ENCODE assay signal across 27 cellular contexts in the genomic region with DNA sequence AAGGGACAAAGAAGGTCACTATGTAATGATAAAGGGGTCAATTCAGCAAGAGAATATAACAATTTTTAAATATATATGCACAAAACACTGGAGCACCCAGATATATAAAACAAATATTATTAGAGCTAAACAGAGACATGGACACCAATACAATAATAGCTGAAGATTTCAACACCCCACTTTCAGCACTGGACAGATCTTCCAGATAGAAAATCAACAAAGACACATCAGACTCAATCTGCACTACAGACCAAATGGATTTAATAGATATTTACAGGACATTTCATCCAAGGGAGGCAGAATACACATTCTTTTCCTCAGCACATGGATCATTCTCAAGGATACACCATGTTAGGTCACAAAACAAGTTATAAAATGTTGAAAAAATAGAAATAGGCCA.
"Had no signal": no experiment of that assay in that cellular context is flagged by ENCODE, and none has a peak within 500 bp of the region (broad histone marks: within the 10 kb centered on the region; RNA-seq: fewer than 3 reads in every experiment).

No MANE protein-coding gene starts in this region.

- H3K4me1 ChIP-seq: lower lobe of right lung, neural progenitor cell, parathyroid adenoma, right atrium auricular region, right lobe of liver, suprapubic skin, tibial artery, upper lobe of right lung had no signal

- H3K79me2 ChIP-seq: parathyroid adenoma had no signal

- DNase-seq: hippocampal formation; left ventricle myocardium superior; lower lobe of right lung; mesendoderm; naive B cell; natural killer cell; nephron progenitor cell; occipital lobe; right lobe of liver; stimulated activated CD4-positive, alpha-beta T cell treated with anti-CD3 and anti-CD28 coated beads, Interleukin-4, amount 100 ng/mL, for 24 hours; stimulated activated naive CD4-positive, alpha-beta T cell; tibial artery; trophoblast cell; upper lobe of right lung had no signal

- H2AFZ ChIP-seq: neural progenitor cell, parathyroid adenoma had no signal

- H3K4me3 ChIP-seq: lower lobe of right lung, neural progenitor cell, right atrium auricular region, right lobe of liver, smooth muscle cell, suprapubic skin, thoracic aorta, tibial artery, upper lobe of right lung had no signal

- ATAC-seq: left lobe of liver; left ventricle myocardium superior; lower lobe of right lung; natural killer cell; right lobe of liver; stimulated activated effector memory CD8-positive, alpha-beta T cell treated with anti-CD3 and anti-CD28 coated beads, Interleukin-12 subunit alpha, Interleukin-12 subunit beta, amount 100 ng/mL, for 72 hours; upper lobe of right lung had no signal

- H3K4me3 Mint-ChIP-seq: mesothelial cell of epicardium; naive B cell; natural killer cell; nephron progenitor cell; neural progenitor cell; stimulated activated effector memory CD8-positive, alpha-beta T cell treated with anti-CD3 and anti-CD28 coated beads, Interleukin-12 subunit alpha, Interleukin-12 subunit beta, amount 100 ng/mL, for 72 hours; stimulated activated naive CD8-positive, alpha-beta T cell treated with anti-CD3 and anti-CD28 coated beads, Interleukin-15, Interleukin-2, amounts not matched to agents 100 ng/mL and 50 ng/mL, for 24 hours had no signal

- H3K9me3 Mint-ChIP-seq: mesothelial cell of epicardium, nephron progenitor cell, neural progenitor cell had no signal

- H3K36me3 Mint-ChIP-seq: mesothelial cell of epicardium; naive B cell; natural killer cell; neural progenitor cell; stimulated activated effector memory CD8-positive, alpha-beta T cell treated with anti-CD3 and anti-CD28 coated beads, Interleukin-12 subunit alpha, Interleukin-12 subunit beta, amount 100 ng/mL, for 72 hours had no signal

- FAIRE-seq: keratinocyte, urothelium cell line had no signal

- H3K27ac ChIP-seq: lower lobe of right lung, neural progenitor cell, neutrophil, parathyroid adenoma, right atrium auricular region, right lobe of liver, suprapubic skin, thoracic aorta, tibial artery, upper lobe of right lung had no signal

- H3K27me3 ChIP-seq: neural progenitor cell, neutrophil, right atrium auricular region, right lobe of liver, suprapubic skin, tibial artery, upper lobe of right lung had no signal

- H3K9me3 ChIP-seq: lower lobe of right lung, neutrophil, right atrium auricular region, right lobe of liver, suprapubic skin, thoracic aorta, tibial artery, upper lobe of right lung had no signal

- H3K27me3 Mint-ChIP-seq: naive B cell; stimulated activated naive CD8-positive, alpha-beta T cell treated with anti-CD3 and anti-CD28 coated beads, Interleukin-15, Interleukin-2, amounts not matched to agents 100 ng/mL and 50 ng/mL, for 24 hours had no signal

- H3K4me1 Mint-ChIP-seq: mesothelial cell of epicardium; naive B cell; natural killer cell; nephron progenitor cell; stimulated activated effector memory CD8-positive, alpha-beta T cell treated with anti-CD3 and anti-CD28 coated beads, Interleukin-12 subunit alpha, Interleukin-12 subunit beta, amount 100 ng/mL, for 72 hours had no signal

- H3K36me3 ChIP-seq: lower lobe of right lung, neural progenitor cell, neutrophil, right atrium auricular region, right lobe of liver, suprapubic skin, thoracic aorta, tibial artery, upper lobe of right lung had no signal

- H3K4me2 ChIP-seq: neural progenitor cell, smooth muscle cell had no signal

- H3K9ac ChIP-seq: neural progenitor cell, parathyroid adenoma had no signal

- H3K27ac Mint-ChIP-seq: mesothelial cell of epicardium; naive B cell; natural killer cell; nephron progenitor cell; neural progenitor cell; stimulated activated effector memory CD8-positive, alpha-beta T cell treated with anti-CD3 and anti-CD28 coated beads, Interleukin-12 subunit alpha, Interleukin-12 subunit beta, amount 100 ng/mL, for 72 hours; stimulated activated naive CD8-positive, alpha-beta T cell treated with anti-CD3 and anti-CD28 coated beads, Interleukin-15, Interleukin-2, amounts not matched to agents 100 ng/mL and 50 ng/mL, for 24 hours had no signal
